ENCODE assay signal across 7 cellular contexts in the genomic region with DNA sequence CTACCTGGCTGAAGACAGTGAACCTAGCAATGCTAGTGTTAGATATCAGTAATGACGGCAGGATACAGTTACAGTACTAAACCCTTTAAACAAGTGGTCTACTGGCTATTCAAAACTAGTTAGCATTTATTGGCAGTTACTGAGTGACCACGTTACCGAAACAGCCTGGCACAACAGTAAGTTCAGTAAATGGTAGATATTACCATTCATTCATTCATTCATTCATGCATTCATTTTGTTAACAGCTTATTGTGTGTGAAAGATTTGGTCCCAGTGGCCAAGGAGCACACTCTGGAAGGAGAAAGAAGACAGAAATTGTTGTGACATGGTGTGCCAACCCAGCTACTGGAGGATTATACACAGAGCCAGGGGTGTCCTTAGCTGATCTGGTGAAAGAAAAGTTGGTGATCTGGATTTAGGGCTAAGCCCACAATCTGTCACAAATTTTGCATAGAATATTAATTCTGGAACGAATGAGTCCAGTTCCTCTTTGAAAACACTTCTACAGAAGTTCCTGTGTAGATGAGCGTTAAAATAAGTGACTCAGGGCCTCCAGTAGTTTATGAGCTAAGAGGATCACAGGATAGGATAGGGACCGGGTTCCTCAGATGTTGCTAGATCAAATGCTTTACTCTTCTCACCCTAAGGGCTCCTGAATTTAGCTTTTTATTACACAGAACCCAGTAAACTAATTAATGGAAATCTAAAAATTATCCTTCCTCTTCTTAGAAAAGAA.
DNase-seq lines count a peak whose midpoint lies in the region; ATAC-seq and TF ChIP-seq lines count a peak whose summit lies in the region.

No MANE protein-coding gene starts in this region.

- no peak overlapping the region for H3K9ac ChIP-seq in fibroblast of lung (ENCODE audit: insufficient read depth, low read length)
- peak overlapping the region in 2 of 3 donors; percentile 80 to 82 for H3K9ac ChIP-seq in skeletal muscle tissue (ENCODE audit: low read depth in 1 of 3, low read length in 3 of 3)

- H3K4me2 ChIP-seq in fibroblast of lung (ENCODE audit: extremely low read depth, insufficient read depth, low read length), result peak overlapping the region; percentile 91

- peak overlapping the region; percentile 92 for H2AFZ ChIP-seq in fibroblast of lung (ENCODE audit: low read length)

- no peaks in the 10 kb centered on the region for H3K27me3 ChIP-seq in fibroblast of lung (ENCODE audit: control insufficient read depth, insufficient read depth, low read length)
- H3K27me3 ChIP-seq in skeletal muscle tissue (ENCODE audit: control insufficient read depth in 3 of 3, insufficient read depth in 3 of 3, low read length in 3 of 3), result no peaks in the 10 kb centered on the region

- peaks cover 37% of the 10 kb centered on the region for H3K79me2 ChIP-seq in fibroblast of lung (ENCODE audit: control insufficient read depth, insufficient read depth, low read length)

- no peak overlapping the region for H3K4me3 ChIP-seq in HEK293 (ENCODE audit: low read depth, low read length)
- H3K4me3 ChIP-seq in fibroblast of lung (replicated peaks in 1 of 4; ENCODE audit: control extremely low read depth in 1 of 4, insufficient read depth in 1 of 4, low read depth in 3 of 4, low read length in 4 of 4), result peak overlapping the region in 3 of 4 experiments; percentile 73 to 96 (median 76)
- H3K4me3 ChIP-seq in skeletal muscle tissue (ENCODE audit: low read length in 3 of 3), result peak overlapping the region; percentile 78 to 81 (median 80)

- DNase-seq in RKO (ENCODE audit: low spot score), result peak; percentile 68
- DNase-seq in fibroblast of lung (ENCODE audit: low read depth in 2 of 2), result peak in 1 of 2 donors; percentile 50
- no peak for DNase-seq in effector CD4-positive, alpha-beta T cell
- DNase-seq in hippocampal formation (lab: John Stamatoyannopoulos, UW), result no peak

- CTCF ChIA-PET in HEK293 (lab: Yijun Ruan, JAX), result interaction anchor here (0.8 to 1.3 kb wide), 2 partner anchors 15 to 317 kb away, joined by 3 read pairs; no protein-coding TSS in a partner anchor

- H3K36me3 ChIP-seq in HEK293 (ENCODE audit: control insufficient read depth in 2 of 2, insufficient read depth in 1 of 2, low read length in 2 of 2), result peaks cover 0 to 2% of the 10 kb centered on the region in 2 experiments; a peak in 1 of 3 replicates
- H3K36me3 ChIP-seq in fibroblast of lung (ENCODE audit: control insufficient read depth, insufficient read depth, low read length), result no peaks in the 10 kb centered on the region
- H3K36me3 ChIP-seq in skeletal muscle tissue (ENCODE audit: control insufficient read depth in 3 of 3, insufficient read depth in 3 of 3, low read length in 3 of 3), result no peaks in the 10 kb centered on the region

- H3K9me3 ChIP-seq in HEK293 (ENCODE audit: control insufficient read depth, insufficient read depth, low read depth, low read length), result no peaks in the 10 kb centered on the region
- no peaks in the 10 kb centered on the region for H3K9me3 ChIP-seq in fibroblast of lung (ENCODE audit: control insufficient read depth, insufficient read depth, low read depth, low read length)
- H3K9me3 ChIP-seq in skeletal muscle tissue (ENCODE audit: control insufficient read depth in 3 of 3, low read length in 3 of 3), result no peaks in the 10 kb centered on the region

- no peaks in the 10 kb centered on the region for H4K20me1 ChIP-seq in fibroblast of lung (ENCODE audit: control insufficient read depth, extremely low read depth, insufficient read depth, low read length)

- H3K4me1 ChIP-seq in HEK293 (ENCODE audit: control insufficient read depth, insufficient read depth, low read length), result peaks cover 8% of the 10 kb centered on the region
- H3K4me1 ChIP-seq in fibroblast of lung (ENCODE audit: control insufficient read depth, extremely low read depth, insufficient read depth, low read length), result no peaks in the 10 kb centered on the region
- H3K4me1 ChIP-seq in skeletal muscle tissue (ENCODE audit: control insufficient read depth in 3 of 3, insufficient read depth in 3 of 3, low read length in 3 of 3), result peaks cover 8 to 26% (median 13%) of the 10 kb centered on the region in 3 donors

- POLR2A ChIA-PET in HEK293 (lab: Yijun Ruan, JAX), result interaction anchor here (0.7 to 2.0 kb wide), 7 partner anchors 14 to 245 kb away, joined by 3 to 18 read pairs (median 4); no protein-coding TSS in a partner anchor

- no peak overlapping the region; the same call in 1 of the 2 replicates for H3K27ac ChIP-seq in HEK293 (ENCODE audit: extremely low read depth, low read depth, low read length)
- peak overlapping the region; percentile 92 for H3K27ac ChIP-seq in fibroblast of lung (ENCODE audit: insufficient read depth, low read length)
- peak overlapping the region; percentile 90 for H3K27ac ChIP-seq in skeletal muscle tissue (ENCODE audit: low read depth, low read length)

- TF ChIP-seq CTCF in HEK293 (tag by site-specific recombination; IDR thresholded peaks at IDR 0.05) (no peak), fibroblast of lung (conservative IDR thresholded peaks at IDR 0.05 in 1 of 2, IDR thresholded peaks at IDR 0.05 in 1 of 2; ENCODE audit: low read depth in 1 of 2, low read length in 2 of 2) (no peak)

- no peak for ATAC-seq in GM19351 (IDR thresholded peaks at IDR 0.05; ENCODE audit: unreplicated experiment)

TF ChIP-seq in HEK293, 187 proteins besides CTCF, POLR2A, EP300 and RAD21:
- TF ChIP-seq ZNF664 (tag by site-specific recombination; IDR thresholded peaks at IDR 0.05) (peak; percentile 90), ZNF24 (tag by site-specific recombination; IDR thresholded peaks at IDR 0.05) (peak; percentile 60; the same call in 1 of the 2 replicates)
- TF ChIP-seq, protein P1, sequence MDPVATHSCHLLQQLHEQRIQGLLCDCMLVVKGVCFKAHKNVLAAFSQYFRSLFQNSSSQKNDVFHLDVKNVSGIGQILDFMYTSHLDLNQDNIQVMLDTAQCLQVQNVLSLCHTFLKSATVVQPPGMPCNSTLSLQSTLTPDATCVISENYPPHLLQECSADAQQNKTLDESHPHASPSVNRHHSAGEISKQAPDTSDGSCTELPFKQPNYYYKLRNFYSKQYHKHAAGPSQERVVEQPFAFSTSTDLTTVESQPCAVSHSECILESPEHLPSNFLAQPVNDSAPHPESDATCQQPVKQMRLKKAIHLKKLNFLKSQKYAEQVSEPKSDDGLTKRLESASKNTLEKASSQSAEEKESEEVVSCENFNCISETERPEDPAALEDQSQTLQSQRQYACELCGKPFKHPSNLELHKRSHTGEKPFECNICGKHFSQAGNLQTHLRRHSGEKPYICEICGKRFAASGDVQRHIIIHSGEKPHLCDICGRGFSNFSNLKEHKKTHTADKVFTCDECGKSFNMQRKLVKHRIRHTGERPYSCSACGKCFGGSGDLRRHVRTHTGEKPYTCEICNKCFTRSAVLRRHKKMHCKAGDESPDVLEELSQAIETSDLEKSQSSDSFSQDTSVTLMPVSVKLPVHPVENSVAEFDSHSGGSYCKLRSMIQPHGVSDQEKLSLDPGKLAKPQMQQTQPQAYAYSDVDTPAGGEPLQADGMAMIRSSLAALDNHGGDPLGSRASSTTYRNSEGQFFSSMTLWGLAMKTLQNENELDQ (tag by site-specific recombination; IDR thresholded peaks at IDR 0.05; ENCODE audit: low read depth), result no peak
